Comparison of ENCODE assay signal across 9 cellular contexts in genomic region chr2:205675861-205676516, GRCh38. TPM values are rescaled to one million over a fixed set of nuclear protein-coding genes. Genes with fewer than 3 reads are reported as not detected.
DNase-seq lines count a peak whose midpoint lies in the region; TF ChIP-seq lines count a peak whose summit lies in the region.
"Had no signal": no experiment of that assay in that cellular context is flagged by ENCODE, and none has a peak within 500 bp of the region (broad histone marks: within the 10 kb centered on the region; RNA-seq: fewer than 3 reads in every experiment).

No MANE protein-coding gene starts in this region.

- no peak overlapping the region for H3K4me3 ChIP-seq in SK-N-MC
- H3K4me3 ChIP-seq in lower leg skin (ENCODE audit: low read depth, poor library complexity, severe bottlenecking) = no peak overlapping the region
- H3K4me3 ChIP-seq: BLaER1 treated with 17β-estradiol and CSF1 and Interleukin-3, amounts not matched to agents 10 nM and 100 nM had no signal

- peak in 1 of 3 donors; percentile 67 for TF ChIP-seq CTCF in lower leg skin (IDR thresholded peaks at IDR 0.05)

- H3K36me3 Mint-ChIP-seq in T-helper 2 cell treated with Interferon-gamma antibody and Interleukin-4, amounts not matched to agents 5 μg/mL and 100 μg/mL, for 36 hours (ENCODE audit: low read depth) = peaks cover 2% of the 10 kb centered on the region

- no peaks in the 10 kb centered on the region for H3K36me3 ChIP-seq in SK-N-MC (ENCODE audit: insufficient read depth, low read length)
- H3K36me3 ChIP-seq: BLaER1 treated with 17β-estradiol and CSF1 and Interleukin-3, amounts not matched to agents 10 nM and 100 nM had no signal

- H3K9me3 Mint-ChIP-seq in T-helper 2 cell treated with Interferon-gamma antibody and Interleukin-4, amounts not matched to agents 5 μg/mL and 100 μg/mL, for 36 hours = no peaks in the 10 kb centered on the region

- H3K4me3 Mint-ChIP-seq in T-helper 2 cell treated with Interferon-gamma antibody and Interleukin-4, amounts not matched to agents 5 μg/mL and 100 μg/mL, for 36 hours = no peak overlapping the region

- TF ChIP-seq POLR2A in lower leg skin (IDR thresholded peaks at IDR 0.05) = no peak

- H3K9me3 ChIP-seq in SK-N-MC (ENCODE audit: low read depth, low read length) = no peaks in the 10 kb centered on the region
- H3K9me3 ChIP-seq: BLaER1 treated with 17β-estradiol and CSF1 and Interleukin-3, amounts not matched to agents 10 nM and 100 nM had no signal

- H3K9ac ChIP-seq in SK-N-MC (ENCODE audit: insufficient read length) = no peak overlapping the region
- H3K9ac ChIP-seq: BLaER1 treated with 17β-estradiol and CSF1 and Interleukin-3, amounts not matched to agents 10 nM and 100 nM had no signal

- intact Hi-C loops in lower leg skin (cut with DNase I; ENCODE audit: low total_unique reads) = loop anchor here (5.0 kb wide), 1 partner anchor 799 kb away; no protein-coding TSS in a partner anchor

- no peak overlapping the region for H3K27ac ChIP-seq in SK-N-MC
- H3K27ac ChIP-seq: BLaER1 treated with 17β-estradiol and CSF1 and Interleukin-3, amounts not matched to agents 10 nM and 100 nM had no signal

- peaks cover 29% of the 10 kb centered on the region for H3K4me1 Mint-ChIP-seq in T-helper 2 cell treated with Interferon-gamma antibody and Interleukin-4, amounts not matched to agents 5 μg/mL and 100 μg/mL, for 36 hours (ENCODE audit: low read depth)

- DNase-seq in DMS79 treated with DMSO at 0.1 percent for 48 hours (lab: John Stamatoyannopoulos, UW) = peak; percentile 84
- DNase-seq in DMS79 (lab: John Stamatoyannopoulos, UW) = no peak
- peak; percentile 14 for DNase-seq in NCI-H1092 (lab: John Stamatoyannopoulos, UW)
- DNase-seq in SK-N-MC (ENCODE audit: low read depth, low spot score) = peak; percentile 16
- peak; percentile 76 for DNase-seq in fibroblast of the conjunctiva (ENCODE audit: low read depth)
- DNase-seq in pons (ENCODE audit: low spot score) = peak; percentile 85
- no peak for DNase-seq in T-helper 2 cell treated with Interferon-gamma antibody and Interleukin-4, amounts not matched to agents 5 μg/mL and 100 μg/mL, for 36 hours (ENCODE audit: low spot score)
- DNase-seq in lower leg skin (ENCODE audit: low spot score in 2 of 2) = no peak

- peaks cover 11% of the 10 kb centered on the region for H3K27me3 Mint-ChIP-seq in T-helper 2 cell treated with Interferon-gamma antibody and Interleukin-4, amounts not matched to agents 5 μg/mL and 100 μg/mL, for 36 hours (ENCODE audit: low read depth)

- H3K27ac Mint-ChIP-seq in T-helper 2 cell treated with Interferon-gamma antibody and Interleukin-4, amounts not matched to agents 5 μg/mL and 100 μg/mL, for 36 hours = no peak overlapping the region

- 37 to 41% methylated on average over 7 of the region's 7 CpGs for WGBS in lower leg skin, 2 donors

RNA-seq across cellular contexts. Expression of gene NRP2, which starts 6.3 kb away (rescaled TPM):
- 10 to 100 TPM in 1 of 4 donors, 1 to 10 TPM in 3; 4.0 to 11.5 (median 5.9) TPM for total RNA-seq in lower leg skin

Comparison
In these comparisons a context has a peak if more than half of its experiments do, and no peak if none do; other contexts are left out.
1. DNase-seq: peak in DMS79 treated with DMSO at 0.1 percent for 48 hours (single experiment), NCI-H1092 (single experiment), SK-N-MC (single experiment), fibroblast of the conjunctiva (single experiment) and pons (single experiment); none in DMS79 (single experiment), T-helper 2 cell treated with Interferon-gamma antibody and Interleukin-4, amounts not matched to agents 5 μg/mL and 100 μg/mL, for 36 hours (single experiment) and lower leg skin (0 of 2).